ENCODE assay signal across 1 cellular context in genomic region chrX:19343462-19344206, GRCh38.
TF ChIP-seq lines count a peak whose summit lies in the region.

Gene PDHA1, plus strand, starts transcription at chrX:19343927. Its CDS starts 111 bp downstream, at chrX:19344038.

TF ChIP-seq in HepG2, 621 proteins besides CTCF, POLR2A, EP300 and RAD21 (continued from another document and continues in another):
- TF ChIP-seq, protein P1, sequence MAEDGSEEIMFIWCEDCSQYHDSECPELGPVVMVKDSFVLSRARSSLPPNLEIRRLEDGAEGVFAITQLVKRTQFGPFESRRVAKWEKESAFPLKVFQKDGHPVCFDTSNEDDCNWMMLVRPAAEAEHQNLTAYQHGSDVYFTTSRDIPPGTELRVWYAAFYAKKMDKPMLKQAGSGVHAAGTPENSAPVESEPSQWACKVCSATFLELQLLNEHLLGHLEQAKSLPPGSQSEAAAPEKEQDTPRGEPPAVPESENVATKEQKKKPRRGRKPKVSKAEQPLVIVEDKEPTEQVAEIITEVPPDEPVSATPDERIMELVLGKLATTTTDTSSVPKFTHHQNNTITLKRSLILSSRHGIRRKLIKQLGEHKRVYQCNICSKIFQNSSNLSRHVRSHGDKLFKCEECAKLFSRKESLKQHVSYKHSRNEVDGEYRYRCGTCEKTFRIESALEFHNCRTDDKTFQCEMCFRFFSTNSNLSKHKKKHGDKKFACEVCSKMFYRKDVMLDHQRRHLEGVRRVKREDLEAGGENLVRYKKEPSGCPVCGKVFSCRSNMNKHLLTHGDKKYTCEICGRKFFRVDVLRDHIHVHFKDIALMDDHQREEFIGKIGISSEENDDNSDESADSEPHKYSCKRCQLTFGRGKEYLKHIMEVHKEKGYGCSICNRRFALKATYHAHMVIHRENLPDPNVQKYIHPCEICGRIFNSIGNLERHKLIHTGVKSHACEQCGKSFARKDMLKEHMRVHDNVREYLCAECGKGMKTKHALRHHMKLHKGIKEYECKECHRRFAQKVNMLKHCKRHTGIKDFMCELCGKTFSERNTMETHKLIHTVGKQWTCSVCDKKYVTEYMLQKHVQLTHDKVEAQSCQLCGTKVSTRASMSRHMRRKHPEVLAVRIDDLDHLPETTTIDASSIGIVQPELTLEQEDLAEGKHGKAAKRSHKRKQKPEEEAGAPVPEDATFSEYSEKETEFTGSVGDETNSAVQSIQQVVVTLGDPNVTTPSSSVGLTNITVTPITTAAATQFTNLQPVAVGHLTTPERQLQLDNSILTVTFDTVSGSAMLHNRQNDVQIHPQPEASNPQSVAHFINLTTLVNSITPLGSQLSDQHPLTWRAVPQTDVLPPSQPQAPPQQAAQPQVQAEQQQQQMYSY (CRISPR knock-in tag; IDR thresholded peaks at IDR 0.05): no peak
- TF ChIP-seq PAWR (CRISPR knock-in tag; IDR thresholded peaks at IDR 0.05; ENCODE audit: borderline replicate concordance) (no peak), PHB2 (IDR thresholded peaks at IDR 0.05; ENCODE audit: partially characterized antibody) (no peak), TCF12 (IDR thresholded peaks at IDR 0.05) (no peak), TCF12 (CRISPR knock-in tag; IDR thresholded peaks at IDR 0.05) (no peak), ZGPAT (CRISPR knock-in tag; IDR thresholded peaks at IDR 0.05) (peak; percentile 61; the same call in 1 of the 2 replicates), ZNF180 (CRISPR knock-in tag; IDR thresholded peaks at IDR 0.05; ENCODE audit: borderline replicate concordance, low read depth) (no peak), MEF2D (CRISPR knock-in tag; IDR thresholded peaks at IDR 0.05) (no peak), ZNF205 (CRISPR knock-in tag; IDR thresholded peaks at IDR 0.05) (no peak), TFAP4 (IDR thresholded peaks at IDR 0.05; ENCODE audit: borderline replicate concordance, low read depth) (no peak), SOX5 (CRISPR knock-in tag; IDR thresholded peaks at IDR 0.05; ENCODE audit: borderline replicate concordance) (no peak), SP140L (CRISPR knock-in tag; IDR thresholded peaks at IDR 0.05; ENCODE audit: borderline replicate concordance) (no peak), ZNF33B (CRISPR knock-in tag; IDR thresholded peaks at IDR 0.05) (no peak), FOXJ3 (CRISPR knock-in tag; IDR thresholded peaks at IDR 0.05; ENCODE audit: borderline replicate concordance) (no peak), ZNF644 (CRISPR knock-in tag; IDR thresholded peaks at IDR 0.05; ENCODE audit: low read depth) (no peak), BHLHE40 (IDR thresholded peaks at IDR 0.05; ENCODE audit: low read length) (no peak), ZBTB40 (IDR thresholded peaks at IDR 0.05) (no peak), ZBTB40 (CRISPR knock-in tag; IDR thresholded peaks at IDR 0.05) (no peak), EED (CRISPR knock-in tag; IDR thresholded peaks at IDR 0.05) (no peak), ZNF431 (CRISPR knock-in tag; IDR thresholded peaks at IDR 0.05; ENCODE audit: borderline replicate concordance, low read depth) (peak; percentile 67), ZNF569 (CRISPR knock-in tag; IDR thresholded peaks at IDR 0.05; ENCODE audit: borderline replicate concordance) (no peak), TEAD3 (CRISPR knock-in tag; optimal IDR thresholded peaks at IDR 0.05; ENCODE audit: borderline replicate concordance) (no peak), GFI1 (CRISPR knock-in tag; IDR thresholded peaks at IDR 0.05; ENCODE audit: borderline replicate concordance) (no peak; the same call in 1 of the 2 replicates), MYC (CRISPR knock-in tag; IDR thresholded peaks at IDR 0.05; ENCODE audit: borderline replicate concordance) (peak; percentile 46; the same call in 1 of the 2 replicates), RBFOX2 (IDR thresholded peaks at IDR 0.05; ENCODE audit: low read depth, low read length) (peak; percentile 79), ZBTB37 (CRISPR knock-in tag; IDR thresholded peaks at IDR 0.05) (no peak), ZNF563 (CRISPR knock-in tag; IDR thresholded peaks at IDR 0.05) (0 out of 2 replicates have a peak, but pooled peaks have one; percentile 10)
- TF ChIP-seq, protein P2, sequence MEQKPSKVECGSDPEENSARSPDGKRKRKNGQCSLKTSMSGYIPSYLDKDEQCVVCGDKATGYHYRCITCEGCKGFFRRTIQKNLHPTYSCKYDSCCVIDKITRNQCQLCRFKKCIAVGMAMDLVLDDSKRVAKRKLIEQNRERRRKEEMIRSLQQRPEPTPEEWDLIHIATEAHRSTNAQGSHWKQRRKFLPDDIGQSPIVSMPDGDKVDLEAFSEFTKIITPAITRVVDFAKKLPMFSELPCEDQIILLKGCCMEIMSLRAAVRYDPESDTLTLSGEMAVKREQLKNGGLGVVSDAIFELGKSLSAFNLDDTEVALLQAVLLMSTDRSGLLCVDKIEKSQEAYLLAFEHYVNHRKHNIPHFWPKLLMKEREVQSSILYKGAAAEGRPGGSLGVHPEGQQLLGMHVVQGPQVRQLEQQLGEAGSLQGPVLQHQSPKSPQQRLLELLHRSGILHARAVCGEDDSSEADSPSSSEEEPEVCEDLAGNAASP (CRISPR knock-in tag; IDR thresholded peaks at IDR 0.05; ENCODE audit: borderline replicate concordance): no peak
- TF ChIP-seq, protein P3, sequence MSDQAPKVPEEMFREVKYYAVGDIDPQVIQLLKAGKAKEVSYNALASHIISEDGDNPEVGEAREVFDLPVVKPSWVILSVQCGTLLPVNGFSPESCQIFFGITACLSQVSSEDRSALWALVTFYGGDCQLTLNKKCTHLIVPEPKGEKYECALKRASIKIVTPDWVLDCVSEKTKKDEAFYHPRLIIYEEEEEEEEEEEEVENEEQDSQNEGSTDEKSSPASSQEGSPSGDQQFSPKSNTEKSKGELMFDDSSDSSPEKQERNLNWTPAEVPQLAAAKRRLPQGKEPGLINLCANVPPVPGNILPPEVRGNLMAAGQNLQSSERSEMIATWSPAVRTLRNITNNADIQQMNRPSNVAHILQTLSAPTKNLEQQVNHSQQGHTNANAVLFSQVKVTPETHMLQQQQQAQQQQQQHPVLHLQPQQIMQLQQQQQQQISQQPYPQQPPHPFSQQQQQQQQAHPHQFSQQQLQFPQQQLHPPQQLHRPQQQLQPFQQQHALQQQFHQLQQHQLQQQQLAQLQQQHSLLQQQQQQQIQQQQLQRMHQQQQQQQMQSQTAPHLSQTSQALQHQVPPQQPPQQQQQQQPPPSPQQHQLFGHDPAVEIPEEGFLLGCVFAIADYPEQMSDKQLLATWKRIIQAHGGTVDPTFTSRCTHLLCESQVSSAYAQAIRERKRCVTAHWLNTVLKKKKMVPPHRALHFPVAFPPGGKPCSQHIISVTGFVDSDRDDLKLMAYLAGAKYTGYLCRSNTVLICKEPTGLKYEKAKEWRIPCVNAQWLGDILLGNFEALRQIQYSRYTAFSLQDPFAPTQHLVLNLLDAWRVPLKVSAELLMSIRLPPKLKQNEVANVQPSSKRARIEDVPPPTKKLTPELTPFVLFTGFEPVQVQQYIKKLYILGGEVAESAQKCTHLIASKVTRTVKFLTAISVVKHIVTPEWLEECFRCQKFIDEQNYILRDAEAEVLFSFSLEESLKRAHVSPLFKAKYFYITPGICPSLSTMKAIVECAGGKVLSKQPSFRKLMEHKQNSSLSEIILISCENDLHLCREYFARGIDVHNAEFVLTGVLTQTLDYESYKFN (CRISPR knock-in tag; conservative IDR thresholded peaks at IDR 0.05): no peak
- TF ChIP-seq, protein P4, sequence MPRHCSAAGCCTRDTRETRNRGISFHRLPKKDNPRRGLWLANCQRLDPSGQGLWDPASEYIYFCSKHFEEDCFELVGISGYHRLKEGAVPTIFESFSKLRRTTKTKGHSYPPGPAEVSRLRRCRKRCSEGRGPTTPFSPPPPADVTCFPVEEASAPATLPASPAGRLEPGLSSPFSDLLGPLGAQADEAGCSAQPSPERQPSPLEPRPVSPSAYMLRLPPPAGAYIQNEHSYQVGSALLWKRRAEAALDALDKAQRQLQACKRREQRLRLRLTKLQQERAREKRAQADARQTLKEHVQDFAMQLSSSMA (CRISPR knock-in tag; IDR thresholded peaks at IDR 0.05): no peak
- TF ChIP-seq, protein P5, sequence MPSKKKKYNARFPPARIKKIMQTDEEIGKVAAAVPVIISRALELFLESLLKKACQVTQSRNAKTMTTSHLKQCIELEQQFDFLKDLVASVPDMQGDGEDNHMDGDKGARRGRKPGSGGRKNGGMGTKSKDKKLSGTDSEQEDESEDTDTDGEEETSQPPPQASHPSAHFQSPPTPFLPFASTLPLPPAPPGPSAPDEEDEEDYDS (CRISPR knock-in tag; IDR thresholded peaks at IDR 0.05): peak; percentile 50
- TF ChIP-seq, protein P6, sequence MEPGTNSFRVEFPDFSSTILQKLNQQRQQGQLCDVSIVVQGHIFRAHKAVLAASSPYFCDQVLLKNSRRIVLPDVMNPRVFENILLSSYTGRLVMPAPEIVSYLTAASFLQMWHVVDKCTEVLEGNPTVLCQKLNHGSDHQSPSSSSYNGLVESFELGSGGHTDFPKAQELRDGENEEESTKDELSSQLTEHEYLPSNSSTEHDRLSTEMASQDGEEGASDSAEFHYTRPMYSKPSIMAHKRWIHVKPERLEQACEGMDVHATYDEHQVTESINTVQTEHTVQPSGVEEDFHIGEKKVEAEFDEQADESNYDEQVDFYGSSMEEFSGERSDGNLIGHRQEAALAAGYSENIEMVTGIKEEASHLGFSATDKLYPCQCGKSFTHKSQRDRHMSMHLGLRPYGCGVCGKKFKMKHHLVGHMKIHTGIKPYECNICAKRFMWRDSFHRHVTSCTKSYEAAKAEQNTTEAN (CRISPR knock-in tag; conservative IDR thresholded peaks at IDR 0.05): no peak
